ENCODE assay signal across 9 cellular contexts in genomic region chr11:8917157-8917820, GRCh38. TPM values are rescaled to one million over a fixed set of nuclear protein-coding genes. Genes with fewer than 3 reads are reported as not detected.
A peak's percentile ranks its signal among the peaks of the same experiment; 100 is the strongest.
DNase-seq lines count a peak whose midpoint lies in the region; ATAC-seq, FAIRE-seq and TF ChIP-seq lines count a peak whose summit lies in the region.
"Had no signal": no experiment of that assay in that cellular context is flagged by ENCODE, and none has a peak within 500 bp of the region (broad histone marks: within the 10 kb centered on the region; RNA-seq: fewer than 3 reads in every experiment).

No MANE protein-coding gene starts in this region.

- peaks cover 11% of the 10 kb centered on the region for H3K79me2 ChIP-seq in fibroblast of lung (ENCODE audit: control insufficient read depth, insufficient read depth, low read length)

- H3K27ac Mint-ChIP-seq in CD8-positive, alpha-beta T cell: no peak overlapping the region

- CTCF ChIA-PET in CD8-positive, alpha-beta T cell (lab: Charles Lee): interaction anchor here (0.6 to 1.2 kb wide), 2 partner anchors 20 to 270 kb away, joined by 3 to 4 read pairs; no protein-coding TSS in a partner anchor

- H3K27me3 Mint-ChIP-seq in CD8-positive, alpha-beta T cell (ENCODE audit: low read depth): no peaks in the 10 kb centered on the region

- in situ Hi-C loops in Caki2 (cut with HindIII; ENCODE audit: low pct_unique_long_range_greater_than_20kb, low sequenced_read_pairs) (no loop called here), SK-MEL-5 (cut with HindIII; ENCODE audit: low pct_unique_long_range_greater_than_20kb, low sequenced_read_pairs) (no loop called here)

- H3K27me3 ChIP-seq in fibroblast of lung (ENCODE audit: control insufficient read depth, insufficient read depth, low read length): no peaks in the 10 kb centered on the region
- H3K27me3 ChIP-seq in pancreas: no peaks in the 10 kb centered on the region
- H3K27me3 ChIP-seq in CD8-positive, alpha-beta T cell (ENCODE audit: insufficient read depth, low read length): no peaks in the 10 kb centered on the region

- H3K4me3 Mint-ChIP-seq in CD8-positive, alpha-beta T cell: no peak overlapping the region

- H3K4me2 ChIP-seq in fibroblast of lung (ENCODE audit: extremely low read depth, insufficient read depth, low read length): peak overlapping the region; percentile 33

- H4K20me1 ChIP-seq in fibroblast of lung (ENCODE audit: control insufficient read depth, extremely low read depth, insufficient read depth, low read length): no peaks in the 10 kb centered on the region

- H3K9me3 ChIP-seq in fibroblast of lung (ENCODE audit: control insufficient read depth, insufficient read depth, low read depth, low read length): no peaks in the 10 kb centered on the region
- no peaks in the 10 kb centered on the region for H3K9me3 ChIP-seq in pancreas
- no peaks in the 10 kb centered on the region for H3K9me3 ChIP-seq in CD8-positive, alpha-beta T cell (ENCODE audit: low read length)

- H3K4me1 Mint-ChIP-seq in CD8-positive, alpha-beta T cell (ENCODE audit: low read depth): peaks cover 20% of the 10 kb centered on the region

- H3K36me3 Mint-ChIP-seq in CD8-positive, alpha-beta T cell: peaks cover 50% of the 10 kb centered on the region

- H3K4me3 ChIP-seq in fibroblast of lung (replicated peaks in 1 of 4; ENCODE audit: control extremely low read depth in 1 of 4, insufficient read depth in 1 of 4, low read depth in 3 of 4, low read length in 4 of 4) (peak overlapping the region in 1 of 4 experiments; percentile 25), pancreas (no peak overlapping the region)
- no peak overlapping the region for H3K4me3 ChIP-seq in CD8-positive, alpha-beta T cell (ENCODE audit: low read depth, low read length)

- no peaks in the 10 kb centered on the region for H3K9me3 Mint-ChIP-seq in CD8-positive, alpha-beta T cell

- WGBS in pancreas, 2 donors: 59 to 81% methylated on average over 5 of the region's 5 CpGs

- intact Hi-C loops in pancreas (cut with DNase I): no loop called here
- intact Hi-C loops in CD8-positive, alpha-beta T cell (cut with DNase I, micrococcal nuclease): loop anchor here in 1 of 2 experiments (10.0 kb wide), 3 partner anchors 398 to 658 kb away; partner anchors contain the start of genes IPO7, TMEM41B and WEE1

- POLR2A ChIA-PET in CD8-positive, alpha-beta T cell (lab: Charles Lee): no interaction called here

- H3K27ac ChIP-seq in fibroblast of lung (ENCODE audit: insufficient read depth, low read length) (peak overlapping the region; percentile 66), pancreas (peak overlapping the region in 1 of 4 donors; percentile 2)
- no peak overlapping the region for H3K27ac ChIP-seq in CD8-positive, alpha-beta T cell (ENCODE audit: low read depth, low read length)

- H3K36me3 ChIP-seq in fibroblast of lung (ENCODE audit: control insufficient read depth, insufficient read depth, low read length) (no peaks in the 10 kb centered on the region), pancreas (peaks cover 0 to 37% (median 8%) of the 10 kb centered on the region in 3 donors)
- H3K36me3 ChIP-seq in CD8-positive, alpha-beta T cell (ENCODE audit: insufficient read depth, low read length): no peaks in the 10 kb centered on the region

- TF ChIP-seq CTCF in fibroblast of lung (conservative IDR thresholded peaks at IDR 0.05 in 1 of 2, IDR thresholded peaks at IDR 0.05 in 1 of 2; ENCODE audit: low read depth in 1 of 2, low read length in 2 of 2) (no peak), pancreas (IDR thresholded peaks at IDR 0.05) (no peak)
- TF ChIP-seq CTCF in CD8-positive, alpha-beta T cell (IDR thresholded peaks at IDR 0.05): no peak

- H3K9ac ChIP-seq in fibroblast of lung (ENCODE audit: insufficient read depth, low read length): no peak overlapping the region

- ATAC-seq in pancreas (peak in 3 of 4 donors; percentile 24 to 71 (median 68)), HG03342 (IDR thresholded peaks at IDR 0.05; ENCODE audit: unreplicated experiment) (no peak), HG03565 (IDR thresholded peaks at IDR 0.05; ENCODE audit: unreplicated experiment) (no peak)
- no peak for ATAC-seq in CD8-positive, alpha-beta T cell

- DNase-seq in Caki2 (ENCODE audit: low read depth) (peak; percentile 29), SK-MEL-5 (ENCODE audit: low read depth, low spot score) (peak; percentile 28), fibroblast of lung (ENCODE audit: low read depth in 2 of 2) (peak; percentile 80 to 96), pancreas (no peak), NCI-H2029 treated with DMSO at 0.1 percent for 48 hours (lab: John Stamatoyannopoulos, UW) (no peak)
- no peak for DNase-seq in CD8-positive, alpha-beta T cell
- DNase-seq: NCI-H524 treated with DMSO at 0.1 percent for 48 hours had no signal

- H3K4me1 ChIP-seq in fibroblast of lung (ENCODE audit: control insufficient read depth, extremely low read depth, insufficient read depth, low read length) (peaks cover 11% of the 10 kb centered on the region), pancreas (peaks cover 3 to 7% (median 5%) of the 10 kb centered on the region in 3 donors)
- peaks cover 16% of the 10 kb centered on the region for H3K4me1 ChIP-seq in CD8-positive, alpha-beta T cell (ENCODE audit: insufficient read depth, low read length)

- H2AFZ ChIP-seq in fibroblast of lung (ENCODE audit: low read length): no peak overlapping the region

- no peak for FAIRE-seq in pancreas (lab: Jason Lieb, UNC)

RNA-seq across cellular contexts. Expression of gene AKIP1, which starts 6.3 kb away (rescaled TPM):
- total RNA-seq in Caki2 (2014; rRNA removed; shearing (Covaris generic); ENCODE audit: low replicate concordance): 55.4 and 69.0 TPM in 2 replicates
- 34.0 and 38.5 TPM in 2 replicates for total RNA-seq in SK-MEL-5 (2014; rRNA removed; shearing (Covaris generic))
- polyA plus RNA-seq in SK-MEL-5 (2015; cell fraction: cytosol; rRNA removed): 47.6 TPM in 2 replicates
- 27.2 and 37.5 TPM in 2 replicates for polyA plus RNA-seq in SK-MEL-5 (2015; cell fraction: nucleus; rRNA removed)
- total RNA-seq in fibroblast of lung (35.4 and 63.7 TPM in 2 replicates), pancreas (10 to 100 TPM in 1 of 6 donors, 1 to 10 TPM in 5; 6.3 to 11.6 (median 7.9) TPM)
- polyA plus RNA-seq in fibroblast of lung (42.2 and 50.8 TPM in 2 replicates), pancreas (10 to 100 TPM in 1 of 2 donors, 1 to 10 TPM in 1; 6.5 to 11.6 TPM)
- 35.0 and 46.1 TPM in 2 replicates for polyA plus RNA-seq in fibroblast of lung (2012)
- polyA minus RNA-seq in fibroblast of lung (ENCODE audit: low replicate concordance): 13.2 and 13.7 TPM in 2 replicates
- 1 to 10 TPM; 3.9 to 4.2 TPM for total RNA-seq in CD8-positive, alpha-beta T cell

RNA-seq across cellular contexts. Expression of gene C11orf16, which starts 15.5 kb away (rescaled TPM):
- total RNA-seq in Caki2 (2014; rRNA removed; shearing (Covaris generic); ENCODE audit: low replicate concordance): not detected in 2 replicates
- total RNA-seq in SK-MEL-5 (2014; rRNA removed; shearing (Covaris generic)): not detected in 2 replicates
- polyA plus RNA-seq in SK-MEL-5 (2015; cell fraction: cytosol; rRNA removed): not detected in 2 replicates
- not detected in 2 replicates for polyA plus RNA-seq in SK-MEL-5 (2015; cell fraction: nucleus; rRNA removed)
- total RNA-seq in fibroblast of lung (not detected in 2 replicates), pancreas (not detected)
- polyA plus RNA-seq in fibroblast of lung (not detected in 2 replicates), pancreas (not detected)
- not detected in 2 replicates for polyA plus RNA-seq in fibroblast of lung (2012)
- not detected in 2 replicates for polyA minus RNA-seq in fibroblast of lung (ENCODE audit: low replicate concordance)
- not detected for total RNA-seq in CD8-positive, alpha-beta T cell

RNA-seq across cellular contexts. Expression of gene ASCL3, which starts 25.5 kb away (rescaled TPM):
- not detected in 2 replicates for total RNA-seq in Caki2 (2014; rRNA removed; shearing (Covaris generic); ENCODE audit: low replicate concordance)
- total RNA-seq in SK-MEL-5 (2014; rRNA removed; shearing (Covaris generic)): not detected in 2 replicates
- polyA plus RNA-seq in SK-MEL-5 (2015; cell fraction: cytosol; rRNA removed): not detected in 2 replicates
- not detected in 2 replicates for polyA plus RNA-seq in SK-MEL-5 (2015; cell fraction: nucleus; rRNA removed)
- total RNA-seq in fibroblast of lung (not detected in 2 replicates), pancreas (under 1 TPM in 1 of 6 donors, not detected in 5; 0.34 TPM)
- polyA plus RNA-seq in fibroblast of lung (not detected in 2 replicates), pancreas (not detected)
- polyA plus RNA-seq in fibroblast of lung (2012): not detected in 2 replicates
- not detected in 2 replicates for polyA minus RNA-seq in fibroblast of lung (ENCODE audit: low replicate concordance)
- not detected for total RNA-seq in CD8-positive, alpha-beta T cell

RNA-seq across cellular contexts. Expression of gene TMEM9B, which starts 47.0 kb away (rescaled TPM):
- total RNA-seq in Caki2 (2014; rRNA removed; shearing (Covaris generic); ENCODE audit: low replicate concordance): 13.7 and 24.2 TPM in 2 replicates
- total RNA-seq in SK-MEL-5 (2014; rRNA removed; shearing (Covaris generic)): 50.1 and 56.8 TPM in 2 replicates
- 38.9 and 47.7 TPM in 2 replicates for polyA plus RNA-seq in SK-MEL-5 (2015; cell fraction: cytosol; rRNA removed)
- 14.4 and 26.7 TPM in 2 replicates for polyA plus RNA-seq in SK-MEL-5 (2015; cell fraction: nucleus; rRNA removed)
- total RNA-seq in fibroblast of lung: 36.2 and 51.0 TPM in 2 replicates
- 59.0 and 61.6 TPM in 2 replicates for polyA plus RNA-seq in fibroblast of lung
- polyA plus RNA-seq in fibroblast of lung (2012): 48.8 and 52.2 TPM in 2 replicates
- 8.9 and 10.1 TPM in 2 replicates for polyA minus RNA-seq in fibroblast of lung (ENCODE audit: low replicate concordance)
- 10 to 100 TPM; 12.8 to 23.3 (median 19.5) TPM for total RNA-seq in pancreas
- 10 to 100 TPM; 14.7 to 39.4 TPM for polyA plus RNA-seq in pancreas
- total RNA-seq in CD8-positive, alpha-beta T cell: 10 to 100 TPM; 27.5 to 28.5 TPM

Comparison
In these comparisons a context has a peak if more than half of its experiments do, and no peak if none do; other contexts are left out.
1. DNase-seq: peak in Caki2 (single experiment), SK-MEL-5 (single experiment) and fibroblast of lung (2 of 2); none in pancreas (0 of 6), NCI-H2029 treated with DMSO at 0.1 percent for 48 hours (single experiment) and CD8-positive, alpha-beta T cell (0 of 7).
2. ATAC-seq: peak in pancreas (3 of 4); none in HG03342 (single experiment), HG03565 (single experiment) and CD8-positive, alpha-beta T cell (single experiment).